9 cellular contexts compared by ENCODE assay signal in genomic region chr16:3577302-3577752, GRCh38. TPM values are rescaled to one million over a fixed set of nuclear protein-coding genes. Genes with fewer than 3 reads are reported as not detected.
DNase-seq lines count a peak whose midpoint lies in the region; FAIRE-seq and TF ChIP-seq lines count a peak whose summit lies in the region.
"Had no signal": no experiment of that assay in that cellular context is flagged by ENCODE, and none has a peak within 500 bp of the region (broad histone marks: within the 10 kb centered on the region; RNA-seq: fewer than 3 reads in every experiment).

TSS of gene NLRC3 (minus strand) at chr16:3577403. CDS start at chr16:3565036, 12,367 bp downstream.

- peak within 1 kb of the TSS in 16 of 21 experiments; percentile 31 to 95 (median 73) for H3K27ac ChIP-seq in skin epidermis
- H3K27ac ChIP-seq: SK-N-MC had no signal

- peak; percentile 56; the same call in 1 of the 2 replicates for TF ChIP-seq POLR2A in GM12891 (IDR thresholded peaks at IDR 0.05; ENCODE audit: low read depth, low read length)

- H3K4me3 ChIP-seq in skin epidermis (peak within 1 kb of the TSS; percentile 17 to 41 (median 31)), foreskin fibroblast (ENCODE audit: low read depth in 1 of 2, low read length in 2 of 2) (no peak within 1 kb of the TSS)
- H3K4me3 ChIP-seq: SK-N-MC had no signal

- DNase-seq in GM12891 (ENCODE audit: insufficient read length, low spot score) (no peak), SKM-1 treated with dmso at 0.1 percent for 144 hours (lab: John Stamatoyannopoulos, UW; ENCODE audit: unreplicated experiment) (peak; percentile 38), foreskin fibroblast (no peak), DMS 273 treated with DMSO at 0.1 percent for 48 hours (lab: John Stamatoyannopoulos, UW) (no peak), NCI-H748 (lab: John Stamatoyannopoulos, UW; ENCODE audit: unreplicated experiment) (no peak), NCI-H1417 (lab: John Stamatoyannopoulos, UW) (no peak)
- peak; percentile 35 for DNase-seq in activated naive CD4-positive, alpha-beta T cell treated with anti-CD3 and anti-CD28 coated beads, Interleukin-2, amount 50 U/mL, for 16 hours

- FAIRE-seq in GM12891 (lab: Jason Lieb, UNC): peak; percentile 96

- TF ChIP-seq CTCF in foreskin fibroblast (IDR thresholded peaks at IDR 0.05; ENCODE audit: low read depth, low read length): no peak

TF ChIP-seq in GM12891, 5 proteins besides CTCF, POLR2A, EP300 and RAD21:
- 0 out of 2 replicates have a peak, but pooled peaks have one; percentile 17 for TF ChIP-seq TAF1 (IDR thresholded peaks at IDR 0.05; ENCODE audit: low read depth, low read length)
- TF ChIP-seq SPI1 (IDR thresholded peaks at IDR 0.05; ENCODE audit: low read depth, low read length): no peak
- TF ChIP-seq POLR2AphosphoS5 (IDR thresholded peaks at IDR 0.05; ENCODE audit: low read depth, low read length): no peak
- TF ChIP-seq PAX5 (IDR thresholded peaks at IDR 0.05; ENCODE audit: insufficient read depth, low read length, severe bottlenecking): no peak
- no peak for TF ChIP-seq POU2F2 (IDR thresholded peaks at IDR 0.05; ENCODE audit: low read depth, low read length)

RNA-seq across cellular contexts. Expression of gene NLRC3, which starts in this region (rescaled TPM):
- polyA plus RNA-seq in GM12891 (2012; ENCODE audit: low read depth, missing spikeins): 4.9 TPM

Comparison
In these comparisons a context has a peak if more than half of its experiments do, and no peak if none do; other contexts are left out.
1. DNase-seq: peak in SKM-1 treated with dmso at 0.1 percent for 144 hours (single experiment) and activated naive CD4-positive, alpha-beta T cell treated with anti-CD3 and anti-CD28 coated beads, Interleukin-2, amount 50 U/mL, for 16 hours (single experiment); none in GM12891 (single experiment), foreskin fibroblast (0 of 2), DMS 273 treated with DMSO at 0.1 percent for 48 hours (single experiment), NCI-H748 (single experiment) and NCI-H1417 (0 of 3).
2. H3K4me3 ChIP-seq: peak in skin epidermis (7 of 7); none in foreskin fibroblast (0 of 2).